In genomic region chr11:125233116-125233515, GRCh38 we compare ENCODE assay signal across 28 cellular contexts.
"Had no signal": no experiment of that assay in that cellular context is flagged by ENCODE, and none has a peak within 500 bp of the region (broad histone marks: within the 10 kb centered on the region; RNA-seq: fewer than 3 reads in every experiment).

No MANE protein-coding gene starts in this region.

- H3K4me1 ChIP-seq: ascending aorta had no signal

- H3K27me3 ChIP-seq: ascending aorta, cardiac muscle cell had no signal

- H3K9me3 ChIP-seq: ascending aorta had no signal

- DNase-seq: activated B cell treated with CpG ODN at 0.5 μM for 24 hours; activated CD4-positive, alpha-beta memory T cell treated with anti-CD3 and anti-CD28 coated beads, Interleukin-2, amount 10 ng/mL, durations not matched to agents 7 days and 5 days; activated CD4-positive, alpha-beta T cell treated with anti-CD3 and anti-CD28 coated beads for 4 hours; activated CD4-positive, alpha-beta T cell treated with anti-CD3 and anti-CD28 coated beads, Interleukin-2, amount 10 ng/mL, durations not matched to agents 24 days and 14 days; activated CD4-positive, alpha-beta T cell treated with anti-CD3 and anti-CD28 coated beads, Interleukin-2, amount 50 U/mL, for 48 hours; activated CD4-positive, CD25-positive, alpha-beta regulatory T cell treated with anti-CD3 and anti-CD28 coated beads, Interleukin-2, amount 50 U/mL, for 72 hours; activated CD8-positive, alpha-beta memory T cell treated with anti-CD3 and anti-CD28 coated beads for 24 hours; activated CD8-positive, alpha-beta memory T cell treated with anti-CD3 and anti-CD28 coated beads, Interleukin-2, amount 10 ng/mL, durations not matched to agents 7 days and 5 days; activated CD8-positive, alpha-beta memory T cell treated with anti-CD3 and anti-CD28 coated beads, Interleukin-2, amount 50 U/mL, for 48 hours; activated CD8-positive, alpha-beta T cell treated with anti-CD3 and anti-CD28 coated beads, Interleukin-2, amount 10 ng/mL, durations not matched to agents 7 days and 5 days; activated effector memory CD4-positive, alpha-beta T cell treated with Interleukin-2 at 50 U/mL for 16 hours; activated gamma-delta T cell; activated naive CD4-positive, alpha-beta T cell treated with anti-CD3 and anti-CD28 coated beads, Interleukin-2, amount 10 ng/mL, durations not matched to agents 7 days and 5 days; activated naive CD4-positive, alpha-beta T cell treated with Interleukin-2 at 50 U/mL for 16 hours; activated naive CD8-positive, alpha-beta T cell treated with anti-CD3 and anti-CD28 coated beads, Interleukin-2, amount 10 ng/mL, durations not matched to agents 7 days and 5 days; activated naive CD8-positive, alpha-beta T cell treated with anti-CD3 and anti-CD28 coated beads, Interleukin-2, amount 50 U/mL, for 24 hours; activated T-cell treated with anti-CD3 and anti-CD28 coated beads, Interleukin-2, amount 50 U/mL, for 24 hours; activated T-cell treated with anti-CD3 and anti-CD28 coated beads, Interleukin-2, amount 50 U/mL, for 48 hours; amygdala; anterior cingulate cortex; caudate nucleus; cerebellar nuclear complex; T-helper 1 cell; T-helper 2 cell; T-helper 9 cell had no signal

- H3K27ac ChIP-seq: ascending aorta, cardiac muscle cell, VCaP had no signal

- H3K36me3 ChIP-seq: cardiac muscle cell had no signal

- H3K4me3 ChIP-seq: ascending aorta, cardiac muscle cell had no signal

- ATAC-seq: activated CD8-positive, alpha-beta memory T cell treated with anti-CD3 and anti-CD28 coated beads, Interleukin-2, amount 10 ng/mL, durations not matched to agents 7 days and 5 days; activated CD8-positive, alpha-beta T cell treated with anti-CD3 and anti-CD28 coated beads, Interleukin-2, amount 10 ng/mL, durations not matched to agents 7 days and 5 days; activated naive CD8-positive, alpha-beta T cell treated with anti-CD3 and anti-CD28 coated beads, Interleukin-2, amount 50 U/mL, for 24 hours had no signal
